Comparison of ENCODE assay signal across 26 cellular contexts in the genomic region with DNA sequence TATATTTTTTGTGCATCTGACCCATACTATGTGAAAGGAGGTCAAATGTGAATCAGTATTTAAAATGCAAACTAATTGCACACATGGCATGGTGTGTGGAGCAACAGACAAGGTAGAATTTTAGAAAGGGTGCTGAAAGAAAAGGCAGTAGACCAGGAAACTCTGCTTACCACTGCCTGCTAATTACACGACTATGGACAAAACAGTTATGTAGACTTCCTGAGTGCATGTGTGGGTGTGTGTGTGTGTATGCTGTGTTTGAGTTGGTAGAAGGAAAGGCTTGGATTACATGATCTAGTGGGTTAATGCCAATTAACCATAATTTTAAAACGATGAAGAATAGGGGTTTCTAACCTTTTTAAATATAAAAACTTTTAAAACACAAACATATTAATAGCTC.
"Had no signal": no experiment of that assay in that cellular context is flagged by ENCODE, and none has a peak within 500 bp of the region (broad histone marks: within the 10 kb centered on the region; RNA-seq: fewer than 3 reads in every experiment).

No MANE protein-coding gene starts in this region.

- H3K4me3 Mint-ChIP-seq: activated B cell treated with CpG ODN at 0.5 μM for 24 hours; activated CD4-positive, alpha-beta memory T cell treated with anti-CD3 and anti-CD28 coated beads for 36 hours; activated CD4-positive, alpha-beta T cell treated with anti-CD3 and anti-CD28 coated beads, Interleukin-2, amount 10 ng/mL, durations not matched to agents 24 days and 14 days; activated naive CD4-positive, alpha-beta T cell treated with anti-CD3 and anti-CD28 coated beads, Interleukin-2, amount 10 ng/mL, durations not matched to agents 7 days and 5 days; activated naive CD8-positive, alpha-beta T cell treated with anti-CD3 and anti-CD28 coated beads for 36 hours; activated T-helper 17 cell treated with anti-CD3 and anti-CD28 coated beads, Interleukin-2, amount 50 U/mL, for 72 hours; T-cell had no signal

- H3K27me3 Mint-ChIP-seq: activated B cell treated with CpG ODN at 0.5 μM for 24 hours; activated CD4-positive, alpha-beta memory T cell treated with anti-CD3 and anti-CD28 coated beads for 36 hours; activated CD4-positive, alpha-beta T cell treated with anti-CD3 and anti-CD28 coated beads, Interleukin-2, amount 10 ng/mL, durations not matched to agents 24 days and 14 days; activated naive CD4-positive, alpha-beta T cell treated with anti-CD3 and anti-CD28 coated beads, Interleukin-2, amount 10 ng/mL, durations not matched to agents 7 days and 5 days; activated naive CD8-positive, alpha-beta T cell treated with anti-CD3 and anti-CD28 coated beads for 36 hours; activated T-helper 17 cell treated with anti-CD3 and anti-CD28 coated beads, Interleukin-2, amount 50 U/mL, for 72 hours; T-cell had no signal

- H3K4me3 ChIP-seq: cardiac muscle cell, SK-N-MC had no signal

- H3K27me3 ChIP-seq: brain microvascular endothelial cell, cardiac muscle cell had no signal

- H3K36me3 Mint-ChIP-seq: activated CD4-positive, alpha-beta memory T cell treated with anti-CD3 and anti-CD28 coated beads for 36 hours; activated naive CD4-positive, alpha-beta T cell treated with anti-CD3 and anti-CD28 coated beads, Interleukin-2, amount 10 ng/mL, durations not matched to agents 7 days and 5 days; activated naive CD8-positive, alpha-beta T cell treated with anti-CD3 and anti-CD28 coated beads for 36 hours; T-cell had no signal

- H3K36me3 ChIP-seq: brain microvascular endothelial cell, cardiac muscle cell had no signal

- DNase-seq: activated B cell treated with CpG ODN at 0.5 μM for 24 hours; activated CD4-positive, alpha-beta memory T cell treated with anti-CD3 and anti-CD28 coated beads for 36 hours; activated CD4-positive, alpha-beta T cell treated with anti-CD3 and anti-CD28 coated beads for 1 hour; activated CD4-positive, alpha-beta T cell treated with anti-CD3 and anti-CD28 coated beads, Interleukin-2, amount 10 ng/mL, durations not matched to agents 24 days and 14 days; activated CD8-positive, alpha-beta memory T cell treated with anti-CD3 and anti-CD28 coated beads for 24 hours; activated gamma-delta T cell; activated naive CD4-positive, alpha-beta T cell treated with anti-CD3 and anti-CD28 coated beads, Interleukin-2, amount 10 ng/mL, durations not matched to agents 7 days and 5 days; activated naive CD8-positive, alpha-beta T cell treated with anti-CD3 and anti-CD28 coated beads for 36 hours; activated T-cell treated with anti-CD3 and anti-CD28 coated beads for 4 hours; activated T-cell treated with anti-CD3 and anti-CD28 coated beads, Interleukin-2, amount 50 U/mL, for 48 hours; brain microvascular endothelial cell; Karpas-422; NCI-H1092; NCI-H1417; NCI-H1930; NCI-H2171 treated with DMSO at 0.1 percent for 48 hours; NCI-H226; NCI-H510A; NCI-H526 treated with DMSO at 0.1 percent for 48 hours; T-cell; T-helper 2 cell; T1000 had no signal

- H3K27ac ChIP-seq: brain microvascular endothelial cell, cardiac muscle cell, SK-N-MC had no signal

- ATAC-seq: activated T-helper 17 cell treated with anti-CD3 and anti-CD28 coated beads, Interleukin-2, amount 50 U/mL, for 72 hours; Right ventricle myocardium inferior; T-cell had no signal

- H3K4me1 Mint-ChIP-seq: activated B cell treated with CpG ODN at 0.5 μM for 24 hours; activated CD4-positive, alpha-beta T cell treated with anti-CD3 and anti-CD28 coated beads, Interleukin-2, amount 10 ng/mL, durations not matched to agents 24 days and 14 days; activated naive CD4-positive, alpha-beta T cell treated with anti-CD3 and anti-CD28 coated beads, Interleukin-2, amount 10 ng/mL, durations not matched to agents 7 days and 5 days; activated naive CD8-positive, alpha-beta T cell treated with anti-CD3 and anti-CD28 coated beads for 36 hours; activated T-helper 17 cell treated with anti-CD3 and anti-CD28 coated beads, Interleukin-2, amount 50 U/mL, for 72 hours; T-cell had no signal

- H3K27ac Mint-ChIP-seq: activated B cell treated with CpG ODN at 0.5 μM for 24 hours; activated CD4-positive, alpha-beta memory T cell treated with anti-CD3 and anti-CD28 coated beads for 36 hours; activated CD4-positive, alpha-beta T cell treated with anti-CD3 and anti-CD28 coated beads, Interleukin-2, amount 10 ng/mL, durations not matched to agents 24 days and 14 days; activated naive CD4-positive, alpha-beta T cell treated with anti-CD3 and anti-CD28 coated beads, Interleukin-2, amount 10 ng/mL, durations not matched to agents 7 days and 5 days; activated naive CD8-positive, alpha-beta T cell treated with anti-CD3 and anti-CD28 coated beads for 36 hours; activated T-helper 17 cell treated with anti-CD3 and anti-CD28 coated beads, Interleukin-2, amount 50 U/mL, for 72 hours; T-cell had no signal
